Comparison of ENCODE assay signal across 2 cellular contexts in the genomic region with DNA sequence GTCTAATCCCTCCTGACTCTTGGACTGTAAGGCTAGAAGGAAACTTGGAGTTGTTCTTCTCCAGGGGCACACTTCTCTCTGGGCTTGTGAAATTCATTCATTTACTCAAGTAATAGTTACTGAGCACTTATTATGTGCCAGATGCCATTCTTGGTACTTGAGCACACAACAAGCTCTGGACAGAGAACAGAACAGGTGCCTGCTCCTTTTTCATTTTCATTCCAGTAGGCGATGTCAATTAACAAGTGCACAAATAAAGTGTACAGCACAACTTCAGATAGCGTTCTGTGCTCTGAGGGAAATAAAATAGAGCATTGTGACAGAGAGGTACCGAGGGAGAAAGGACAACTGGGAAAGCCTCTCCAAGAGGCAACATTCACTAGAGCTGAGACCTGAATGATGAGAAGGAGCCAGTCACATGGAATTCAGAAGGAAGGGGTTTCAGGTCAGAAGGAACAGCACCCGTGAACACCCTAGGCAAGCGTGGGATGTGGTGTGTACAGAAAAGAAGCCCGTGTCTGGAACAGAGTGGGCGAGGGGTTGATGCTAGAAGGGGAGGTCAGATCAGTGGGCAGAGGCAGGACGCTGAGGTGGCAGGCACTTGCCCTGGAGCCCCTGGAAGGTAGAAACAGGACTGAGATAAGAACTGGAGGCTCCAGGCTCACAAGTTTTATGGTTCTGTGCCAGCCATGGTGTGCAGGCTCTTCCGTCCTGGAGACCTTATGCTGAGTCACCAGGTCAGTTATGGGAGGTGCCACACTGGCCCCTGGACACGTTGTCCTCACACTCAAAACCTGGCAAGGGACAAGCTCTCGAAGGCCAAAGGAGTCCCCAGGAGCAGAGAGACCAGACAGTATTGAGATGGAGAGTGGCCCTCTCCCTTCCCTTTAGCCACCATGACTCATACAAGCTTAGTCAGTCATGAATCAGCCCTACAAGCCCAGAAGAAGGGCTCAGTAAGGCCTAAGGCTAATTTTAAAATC.
TF ChIP-seq lines count a peak whose summit lies in the region.

No MANE protein-coding gene starts in this region.

TF ChIP-seq in A549, 52 proteins besides CTCF, POLR2A, EP300 and RAD21:
- TF ChIP-seq JUNB (IDR thresholded peaks at IDR 0.05) (peak; percentile 92), HOXA7 (CRISPR knock-in tag; IDR thresholded peaks at IDR 0.05) (no peak), MAX (IDR thresholded peaks at IDR 0.05) (peak; percentile 77), FOSL2 (IDR thresholded peaks at IDR 0.05) (peak; percentile 96), FOSL2 (CRISPR knock-in tag; IDR thresholded peaks at IDR 0.05) (peak; percentile 89), ELK1 (IDR thresholded peaks at IDR 0.05; ENCODE audit: low read depth, low read length) (no peak), NPAS2 (CRISPR knock-in tag; IDR thresholded peaks at IDR 0.05; ENCODE audit: borderline replicate concordance) (no peak), EHF (CRISPR knock-in tag; IDR thresholded peaks at IDR 0.05) (no peak), GATA3 (IDR thresholded peaks at IDR 0.05; ENCODE audit: borderline replicate concordance) (0 out of 2 replicates have a peak, but pooled peaks have one; percentile 14), MAFK (IDR thresholded peaks at IDR 0.05; ENCODE audit: partially characterized antibody) (peak; percentile 49), SMC3 (IDR thresholded peaks at IDR 0.05) (no peak)
- TF ChIP-seq, protein P1, sequence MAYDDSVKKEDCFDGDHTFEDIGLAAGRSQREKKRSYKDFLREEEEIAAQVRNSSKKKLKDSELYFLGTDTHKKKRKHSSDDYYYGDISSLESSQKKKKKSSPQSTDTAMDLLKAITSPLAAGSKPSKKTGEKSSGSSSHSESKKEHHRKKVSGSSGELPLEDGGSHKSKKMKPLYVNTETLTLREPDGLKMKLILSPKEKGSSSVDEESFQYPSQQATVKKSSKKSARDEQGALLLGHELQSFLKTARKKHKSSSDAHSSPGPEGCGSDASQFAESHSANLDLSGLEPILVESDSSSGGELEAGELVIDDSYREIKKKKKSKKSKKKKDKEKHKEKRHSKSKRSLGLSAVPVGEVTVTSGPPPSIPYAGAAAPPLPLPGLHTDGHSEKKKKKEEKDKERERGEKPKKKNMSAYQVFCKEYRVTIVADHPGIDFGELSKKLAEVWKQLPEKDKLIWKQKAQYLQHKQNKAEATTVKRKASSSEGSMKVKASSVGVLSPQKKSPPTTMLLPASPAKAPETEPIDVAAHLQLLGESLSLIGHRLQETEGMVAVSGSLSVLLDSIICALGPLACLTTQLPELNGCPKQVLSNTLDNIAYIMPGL (CRISPR knock-in tag; IDR thresholded peaks at IDR 0.05; ENCODE audit: borderline replicate concordance): no peak

TF ChIP-seq in HepG2, 621 proteins besides CTCF, POLR2A, EP300 and RAD21:
- TF ChIP-seq ZNF883 (CRISPR knock-in tag; IDR thresholded peaks at IDR 0.05; ENCODE audit: not compliant biosample characterization): no peak
- no peak for TF ChIP-seq SKI (IDR thresholded peaks at IDR 0.05; ENCODE audit: partially characterized antibody)
- no peak for TF ChIP-seq HMGA1 (CRISPR knock-in tag; conservative IDR thresholded peaks at IDR 0.05)
- no peak for TF ChIP-seq CREM (IDR thresholded peaks at IDR 0.05)
- no peak for TF ChIP-seq CREM (CRISPR knock-in tag; IDR thresholded peaks at IDR 0.05)
- TF ChIP-seq KDM4B (CRISPR knock-in tag; IDR thresholded peaks at IDR 0.05): no peak
- TF ChIP-seq MAFK (conservative IDR thresholded peaks at IDR 0.05 in 1 of 2, IDR thresholded peaks at IDR 0.05 in 1 of 2; ENCODE audit: low read length in 2 of 2): 0 out of 4 replicates have a peak, but pooled peaks of 1 of the 2 experiments have one; percentile 0
- TF ChIP-seq ZNF329 (CRISPR knock-in tag; IDR thresholded peaks at IDR 0.05; ENCODE audit: low read depth): no peak
- no peak for TF ChIP-seq RFX3 (CRISPR knock-in tag; IDR thresholded peaks at IDR 0.05)
- TF ChIP-seq SNAPC5 (CRISPR knock-in tag; IDR thresholded peaks at IDR 0.05; ENCODE audit: borderline replicate concordance): no peak
- TF ChIP-seq, protein P2, sequence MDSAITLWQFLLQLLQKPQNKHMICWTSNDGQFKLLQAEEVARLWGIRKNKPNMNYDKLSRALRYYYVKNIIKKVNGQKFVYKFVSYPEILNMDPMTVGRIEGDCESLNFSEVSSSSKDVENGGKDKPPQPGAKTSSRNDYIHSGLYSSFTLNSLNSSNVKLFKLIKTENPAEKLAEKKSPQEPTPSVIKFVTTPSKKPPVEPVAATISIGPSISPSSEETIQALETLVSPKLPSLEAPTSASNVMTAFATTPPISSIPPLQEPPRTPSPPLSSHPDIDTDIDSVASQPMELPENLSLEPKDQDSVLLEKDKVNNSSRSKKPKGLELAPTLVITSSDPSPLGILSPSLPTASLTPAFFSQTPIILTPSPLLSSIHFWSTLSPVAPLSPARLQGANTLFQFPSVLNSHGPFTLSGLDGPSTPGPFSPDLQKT (CRISPR knock-in tag; IDR thresholded peaks at IDR 0.05; ENCODE audit: borderline replicate concordance): no peak
- TF ChIP-seq ZSCAN5A (CRISPR knock-in tag; IDR thresholded peaks at IDR 0.05; ENCODE audit: borderline replicate concordance): no peak
- no peak for TF ChIP-seq PAWR (CRISPR knock-in tag; IDR thresholded peaks at IDR 0.05; ENCODE audit: borderline replicate concordance)
- TF ChIP-seq, protein P3, sequence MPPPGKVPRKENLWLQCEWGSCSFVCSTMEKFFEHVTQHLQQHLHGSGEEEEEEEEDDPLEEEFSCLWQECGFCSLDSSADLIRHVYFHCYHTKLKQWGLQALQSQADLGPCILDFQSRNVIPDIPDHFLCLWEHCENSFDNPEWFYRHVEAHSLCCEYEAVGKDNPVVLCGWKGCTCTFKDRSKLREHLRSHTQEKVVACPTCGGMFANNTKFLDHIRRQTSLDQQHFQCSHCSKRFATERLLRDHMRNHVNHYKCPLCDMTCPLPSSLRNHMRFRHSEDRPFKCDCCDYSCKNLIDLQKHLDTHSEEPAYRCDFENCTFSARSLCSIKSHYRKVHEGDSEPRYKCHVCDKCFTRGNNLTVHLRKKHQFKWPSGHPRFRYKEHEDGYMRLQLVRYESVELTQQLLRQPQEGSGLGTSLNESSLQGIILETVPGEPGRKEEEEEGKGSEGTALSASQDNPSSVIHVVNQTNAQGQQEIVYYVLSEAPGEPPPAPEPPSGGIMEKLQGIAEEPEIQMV (CRISPR knock-in tag; IDR thresholded peaks at IDR 0.05; ENCODE audit: low read depth): no peak
- TF ChIP-seq FOSL2 (CRISPR knock-in tag; IDR thresholded peaks at IDR 0.05): peak; percentile 61
- TF ChIP-seq ZNF570 (CRISPR knock-in tag; IDR thresholded peaks at IDR 0.05; ENCODE audit: borderline replicate concordance): no peak
- no peak for TF ChIP-seq DNMT3B (CRISPR knock-in tag; conservative IDR thresholded peaks at IDR 0.05)
- TF ChIP-seq, protein P4, sequence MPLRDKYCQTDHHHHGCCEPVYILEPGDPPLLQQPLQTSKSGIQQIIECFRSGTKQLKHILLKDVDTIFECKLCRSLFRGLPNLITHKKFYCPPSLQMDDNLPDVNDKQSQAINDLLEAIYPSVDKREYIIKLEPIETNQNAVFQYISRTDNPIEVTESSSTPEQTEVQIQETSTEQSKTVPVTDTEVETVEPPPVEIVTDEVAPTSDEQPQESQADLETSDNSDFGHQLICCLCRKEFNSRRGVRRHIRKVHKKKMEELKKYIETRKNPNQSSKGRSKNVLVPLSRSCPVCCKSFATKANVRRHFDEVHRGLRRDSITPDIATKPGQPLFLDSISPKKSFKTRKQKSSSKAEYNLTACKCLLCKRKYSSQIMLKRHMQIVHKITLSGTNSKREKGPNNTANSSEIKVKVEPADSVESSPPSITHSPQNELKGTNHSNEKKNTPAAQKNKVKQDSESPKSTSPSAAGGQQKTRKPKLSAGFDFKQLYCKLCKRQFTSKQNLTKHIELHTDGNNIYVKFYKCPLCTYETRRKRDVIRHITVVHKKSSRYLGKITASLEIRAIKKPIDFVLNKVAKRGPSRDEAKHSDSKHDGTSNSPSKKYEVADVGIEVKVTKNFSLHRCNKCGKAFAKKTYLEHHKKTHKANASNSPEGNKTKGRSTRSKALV (CRISPR knock-in tag; IDR thresholded peaks at IDR 0.05): no peak
- TF ChIP-seq ZBTB40 (IDR thresholded peaks at IDR 0.05): no peak
- TF ChIP-seq ZBTB40 (CRISPR knock-in tag; IDR thresholded peaks at IDR 0.05): no peak
